25 cellular contexts compared by ENCODE assay signal in the genomic region with DNA sequence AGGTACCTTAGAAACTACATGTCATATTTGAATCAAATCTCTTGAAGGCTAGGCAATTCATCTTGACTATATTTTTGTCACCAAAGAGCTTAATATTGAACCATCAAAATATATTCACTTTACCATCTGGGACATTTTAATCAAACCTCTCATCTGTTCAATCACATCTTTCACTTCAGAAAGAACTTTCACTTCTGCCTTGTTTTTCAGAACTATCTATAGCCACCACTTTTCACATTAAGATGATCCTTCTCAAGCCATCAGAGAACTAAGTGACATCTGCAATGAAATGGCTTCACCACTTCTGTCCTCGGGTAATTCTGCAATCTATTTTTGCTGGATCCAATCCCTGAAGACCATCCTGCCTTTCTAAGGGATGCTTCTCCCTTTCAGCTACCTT. TPM values are rescaled to one million over a fixed set of nuclear protein-coding genes. Genes with fewer than 3 reads are reported as not detected.
DNase-seq lines count a peak whose midpoint lies in the region; ATAC-seq, FAIRE-seq and TF ChIP-seq lines count a peak whose summit lies in the region.
"Had no signal": no experiment of that assay in that cellular context is flagged by ENCODE, and none has a peak within 500 bp of the region (broad histone marks: within the 10 kb centered on the region; RNA-seq: fewer than 3 reads in every experiment).

No MANE protein-coding gene starts in this region.

- no peak overlapping the region for H3K4me3 Mint-ChIP-seq in activated naive CD4-positive, alpha-beta T cell treated with anti-CD3 and anti-CD28 coated beads, Interleukin-2, amount 50 U/mL, for 24 hours
- H3K4me3 Mint-ChIP-seq in stimulated activated naive B cell treated with anti-CD40 and anti-IgM and Interleukin-4, amounts not matched to agents 10 μg/mL and 1 μg/mL and 100 μg/mL, for 72 hours = no peak overlapping the region
- H3K4me3 Mint-ChIP-seq: CD14-positive monocyte; CD4-positive, alpha-beta memory T cell; IgD-negative memory B cell had no signal

- H3K27ac ChIP-seq in GM12878 (ENCODE audit: control insufficient read depth, insufficient read depth) (no peak overlapping the region), SK-N-SH (ENCODE audit: low read depth in 2 of 2, low read length in 1 of 2) (no peak overlapping the region), right cardiac atrium (ENCODE audit: low read length) (no peak overlapping the region)
- H3K27ac ChIP-seq: 22Rv1, A549, BLaER1, GM23248 had no signal

- TF ChIP-seq EP300 in GM12878 (IDR thresholded peaks at IDR 0.05; ENCODE audit: borderline replicate concordance in 1 of 2, control insufficient read depth in 1 of 2, low read depth in 2 of 2, low read length in 2 of 2) (no peak), SK-N-SH (IDR thresholded peaks at IDR 0.05; ENCODE audit: borderline replicate concordance in 1 of 2, low read depth in 1 of 2, low read length in 1 of 2) (no peak)

- H3K9ac ChIP-seq in GM12878 (ENCODE audit: control insufficient read depth, insufficient read depth, low read length) = no peak overlapping the region
- H3K9ac ChIP-seq in SK-N-SH = no peak overlapping the region
- H3K9ac ChIP-seq: BLaER1, GM23248 had no signal

- H3K36me3 ChIP-seq in GM12878 (ENCODE audit: control insufficient read depth in 2 of 2, insufficient read depth in 2 of 2, low read length in 1 of 2) (no peaks in the 10 kb centered on the region), SK-N-SH (replicated peaks in 1 of 2; ENCODE audit: control insufficient read depth in 1 of 2, insufficient read depth in 2 of 2, low read length in 1 of 2) (no peaks in the 10 kb centered on the region)
- H3K36me3 ChIP-seq: BLaER1 had no signal

- SMC1A ChIA-PET in GM12878 (lab: Charles Lee; ENCODE audit: uncharacterized antibody, unreplicated experiment) = no interaction called here

- POLR2A ChIA-PET in GM12878 (lab: Charles Lee) = no interaction called here
- POLR2A ChIA-PET in SK-N-SH (lab: Yijun Ruan, JAX) = interaction anchor here (0.6 kb wide), 1 partner anchor 12 kb away, joined by 6 read pairs; no protein-coding TSS in a partner anchor

- H3K27me3 ChIP-seq in GM12878 (replicated peaks in 1 of 2; ENCODE audit: control insufficient read depth in 2 of 2, insufficient read depth in 2 of 2, low read length in 1 of 2) = no peaks in the 10 kb centered on the region
- H3K27me3 ChIP-seq in SK-N-SH (ENCODE audit: insufficient read depth) = no peaks in the 10 kb centered on the region
- no peaks in the 10 kb centered on the region for H3K27me3 ChIP-seq in right cardiac atrium (ENCODE audit: control insufficient read depth, insufficient read depth)
- H3K27me3 ChIP-seq: BLaER1 had no signal

- H3F3A ChIP-seq in SK-N-SH (replicated peaks; ENCODE audit: insufficient read depth) = no peaks in the 10 kb centered on the region

- H3K27ac Mint-ChIP-seq in activated naive CD4-positive, alpha-beta T cell treated with anti-CD3 and anti-CD28 coated beads, Interleukin-2, amount 50 U/mL, for 24 hours = peak overlapping the region; percentile 23
- peak overlapping the region; percentile 43 for H3K27ac Mint-ChIP-seq in stimulated activated naive B cell treated with anti-CD40 and anti-IgM and Interleukin-4, amounts not matched to agents 10 μg/mL and 1 μg/mL and 100 μg/mL, for 72 hours
- H3K27ac Mint-ChIP-seq: CD14-positive monocyte; CD4-positive, alpha-beta memory T cell; IgD-negative memory B cell had no signal

- H3K4me2 ChIP-seq in GM12878 (ENCODE audit: control insufficient read depth, insufficient read depth) = peak overlapping the region; percentile 39; the same call in 1 of the 2 replicates
- H3K4me2 ChIP-seq in SK-N-SH = no peak overlapping the region
- H3K4me2 ChIP-seq: A549, BLaER1 had no signal

- RAD21 ChIA-PET in GM12878 (lab: Charles Lee; ENCODE audit: unreplicated experiment) = no interaction called here

- TF ChIP-seq RAD21 in GM12878 (IDR thresholded peaks at IDR 0.05; ENCODE audit: insufficient read depth, low read depth, low read length) (no peak), SK-N-SH (IDR thresholded peaks at IDR 0.05; ENCODE audit: low read length) (no peak)

- H3K4me3 ChIP-seq in GM12878 (no peak overlapping the region), SK-N-SH (ENCODE audit: low read depth in 2 of 2, low read length in 1 of 2) (no peak overlapping the region), right cardiac atrium (ENCODE audit: low read length) (no peak overlapping the region)
- H3K4me3 ChIP-seq: A549, BLaER1, GM23248 had no signal

- FAIRE-seq in GM12878 (lab: Jason Lieb, UNC) = no peak
- FAIRE-seq: A549, GM19239, H54, HepG2 had no signal

- H4K20me1 ChIP-seq in GM12878 (ENCODE audit: control insufficient read depth, insufficient read depth) (no peaks in the 10 kb centered on the region), SK-N-SH (ENCODE audit: insufficient read depth) (no peaks in the 10 kb centered on the region)
- H4K20me1 ChIP-seq: BLaER1 had no signal

- H3K4me1 Mint-ChIP-seq in activated naive CD4-positive, alpha-beta T cell treated with anti-CD3 and anti-CD28 coated beads, Interleukin-2, amount 50 U/mL, for 24 hours = no peaks in the 10 kb centered on the region
- peaks cover 5 to 9% of the 10 kb centered on the region in 2 donors for H3K4me1 Mint-ChIP-seq in stimulated activated naive B cell treated with anti-CD40 and anti-IgM and Interleukin-4, amounts not matched to agents 10 μg/mL and 1 μg/mL and 100 μg/mL, for 72 hours
- H3K4me1 Mint-ChIP-seq: CD4-positive, alpha-beta memory T cell had no signal

- ATAC-seq in GM12878 (no peak), HG03095 (IDR thresholded peaks at IDR 0.05; ENCODE audit: unreplicated experiment) (no peak), right cardiac atrium (no peak)
- ATAC-seq in stimulated activated naive B cell treated with anti-CD40 and anti-IgM and Interleukin-4, amounts not matched to agents 10 μg/mL and 1 μg/mL and 100 μg/mL, for 72 hours (replicated peaks) = peak in 1 of 2 donors; percentile 41
- ATAC-seq: A549, HepG2 had no signal

- CTCF ChIA-PET in GM12878 (lab: Yijun Ruan, JAX) (no interaction called here), SK-N-SH (lab: Yijun Ruan, JAX) (interaction anchor here (1.3 kb wide), 1 partner anchor 10 kb away, joined by 3 read pairs; no protein-coding TSS in a partner anchor)

- H3K79me2 ChIP-seq in GM12878 (ENCODE audit: control insufficient read depth, insufficient read depth, low read length) (no peaks in the 10 kb centered on the region), SK-N-SH (ENCODE audit: insufficient read depth) (no peaks in the 10 kb centered on the region)

- no peaks in the 10 kb centered on the region for H3K9me3 Mint-ChIP-seq in activated naive CD4-positive, alpha-beta T cell treated with anti-CD3 and anti-CD28 coated beads, Interleukin-2, amount 50 U/mL, for 24 hours
- no peaks in the 10 kb centered on the region for H3K9me3 Mint-ChIP-seq in stimulated activated naive B cell treated with anti-CD40 and anti-IgM and Interleukin-4, amounts not matched to agents 10 μg/mL and 1 μg/mL and 100 μg/mL, for 72 hours
- H3K9me3 Mint-ChIP-seq: CD4-positive, alpha-beta memory T cell; IgD-negative memory B cell had no signal

- no peak for TF ChIP-seq POLR2A in GM12878 (IDR thresholded peaks at IDR 0.05; ENCODE audit: low read depth, low read length)

- H3K9me3 ChIP-seq in GM12878 (replicated peaks; ENCODE audit: control insufficient read depth, insufficient read depth, low read length) (no peaks in the 10 kb centered on the region), SK-N-SH (no peaks in the 10 kb centered on the region), right cardiac atrium (ENCODE audit: control insufficient read depth, low read length) (no peaks in the 10 kb centered on the region)
- H3K9me3 ChIP-seq: A549, BLaER1 had no signal

- H2AFZ ChIP-seq in GM12878 (ENCODE audit: control insufficient read depth, low read depth, low read length) = peak overlapping the region; percentile 18; the same call in 1 of the 2 replicates
- no peak overlapping the region for H2AFZ ChIP-seq in SK-N-SH (ENCODE audit: low read depth)
- H2AFZ ChIP-seq: GM23248 had no signal

- no TSS peak for BruUV-seq in GM12878 (replicated peaks; lab: Mats Ljungman, UMichigan)

- 0% methylated on average over 1 of the region's 1 CpG for WGBS in GM12878 (ENCODE audit: insufficient coverage, insufficient replicate concordance, low lambda C conversion rate, missing lambda C conversion rate)
- 60% methylated on average over 1 of the region's 1 CpG for WGBS in SK-N-SH (ENCODE audit: low lambda C conversion rate)
- 86% methylated on average over 1 of the region's 1 CpG for WGBS in right cardiac atrium

- in situ Hi-C loops in GM12878 (cut with MboI) = no loop called here

- no peak for DNase-seq in activated naive CD4-positive, alpha-beta T cell (lab: John Stamatoyannopoulos, UW)
- DNase-seq in NAMALWA (ENCODE audit: low spot score) = peak; percentile 34
- DNase-seq in GM12878 (ENCODE audit: low read depth, low spot score) = no peak
- DNase-seq in stimulated activated naive B cell treated with anti-CD40 and anti-IgM and Interleukin-4, amounts not matched to agents 10 μg/mL and 1 μg/mL and 100 μg/mL, for 72 hours = no peak
- no peak for DNase-seq in SK-N-SH
- no peak for DNase-seq in right cardiac atrium
- DNase-seq: AML-193; CD4-positive, alpha-beta memory T cell; DMS153; DMS79 treated with DMSO at 0.1 percent for 48 hours; EL; GM23248; HCEC 1CT; KG1 had no signal

- intact Hi-C loops in GM12878 (cut with micrococcal nuclease; ENCODE audit: unreplicated experiment) = no loop called here
- intact Hi-C loops in right cardiac atrium (cut with DNase I) = no loop called here

- H3K27me3 Mint-ChIP-seq in activated naive CD4-positive, alpha-beta T cell treated with anti-CD3 and anti-CD28 coated beads, Interleukin-2, amount 50 U/mL, for 24 hours = no peaks in the 10 kb centered on the region
- no peaks in the 10 kb centered on the region for H3K27me3 Mint-ChIP-seq in stimulated activated naive B cell treated with anti-CD40 and anti-IgM and Interleukin-4, amounts not matched to agents 10 μg/mL and 1 μg/mL and 100 μg/mL, for 72 hours
- H3K27me3 Mint-ChIP-seq: IgD-negative memory B cell had no signal

- TF ChIP-seq CTCF in GM12878 (IDR thresholded peaks at IDR 0.05 in 2 of 3, conservative IDR thresholded peaks at IDR 0.05 in 1 of 3; ENCODE audit: control insufficient read depth in 2 of 3, extremely low read depth in 1 of 3, insufficient read depth in 1 of 3, low read depth in 3 of 3, low read length in 3 of 3) (no peak), SK-N-SH (IDR thresholded peaks at IDR 0.05) (no peak)

- H3K9me2 ChIP-seq in SK-N-SH = no peaks in the 10 kb centered on the region

- H3K36me3 Mint-ChIP-seq in activated naive CD4-positive, alpha-beta T cell treated with anti-CD3 and anti-CD28 coated beads, Interleukin-2, amount 50 U/mL, for 24 hours = no peaks in the 10 kb centered on the region
- no peaks in the 10 kb centered on the region for H3K36me3 Mint-ChIP-seq in stimulated activated naive B cell treated with anti-CD40 and anti-IgM and Interleukin-4, amounts not matched to agents 10 μg/mL and 1 μg/mL and 100 μg/mL, for 72 hours
- H3K36me3 Mint-ChIP-seq: CD14-positive monocyte; CD4-positive, alpha-beta memory T cell; IgD-negative memory B cell had no signal

- peaks cover 4% of the 10 kb centered on the region; the same call in 1 of the 2 replicates for H3K4me1 ChIP-seq in GM12878 (ENCODE audit: control insufficient read depth, insufficient read depth, low read length)
- no peaks in the 10 kb centered on the region for H3K4me1 ChIP-seq in SK-N-SH (ENCODE audit: control insufficient read depth in 1 of 2, insufficient read depth in 2 of 2, low read depth in 1 of 2, low read length in 1 of 2)
- no peaks in the 10 kb centered on the region for H3K4me1 ChIP-seq in right cardiac atrium (ENCODE audit: control insufficient read depth, insufficient read depth, low read length)
- H3K4me1 ChIP-seq: A549, BLaER1 had no signal

RNA-seq across cellular contexts. Expression of a gene that starts 57.8 kb away (rescaled TPM):
- not detected in 2 replicates for total RNA-seq in GM12878 (2013; cell fraction: nucleolus; rRNA removed)
- not detected in 2 replicates for total RNA-seq in GM12878 (2014; rRNA removed)
- not detected in 2 replicates for total RNA-seq in GM12878 (2014; rRNA removed; fragmentation: Illumina TruSeq; extraction: Trizol)
- not detected in 2 replicates for total RNA-seq in GM12878 (2021)
- polyA plus RNA-seq in GM12878 (2011; ENCODE audit: low read depth) = not detected
- polyA plus RNA-seq in GM12878 (2011; rRNA removed) = not detected in 2 replicates
- not detected in 2 replicates for polyA plus RNA-seq in GM12878 (2011; cell fraction: cytosol; rRNA removed)
- polyA plus RNA-seq in GM12878 (2011; cell fraction: nucleus; rRNA removed) = not detected in 2 replicates
- polyA plus RNA-seq in GM12878 (2012) = not detected in 2 replicates
- not detected in 2 replicates for polyA plus RNA-seq in GM12878 (2014; fragmentation: Illumina TruSeq; extraction: Trizol)
- polyA plus RNA-seq in GM12878 (2014; fragmentation: Nextera tagmentation; extraction: Ambion mirVana) = not detected
- polyA plus RNA-seq in GM12878 (2014; rRNA removed) = not detected in 2 replicates
- not detected for polyA plus RNA-seq in GM12878 (2016; fragmentation: Nextera tagmentation; extraction: Ambion mirVana)
- polyA minus RNA-seq in GM12878 (2011; rRNA and poly(A)+ RNA removed) = not detected in 2 replicates
- not detected in 2 replicates for polyA minus RNA-seq in GM12878 (2011; cell fraction: cytosol; rRNA and poly(A)+ RNA removed)
- not detected in 2 replicates for polyA minus RNA-seq in GM12878 (2011; cell fraction: nucleus; rRNA and poly(A)+ RNA removed)
- not detected in 2 replicates for polyA plus RNA-seq in SK-N-SH (2012; rRNA removed)
- not detected in 2 replicates for polyA plus RNA-seq in SK-N-SH (2012; cell fraction: cytosol; rRNA removed)
- not detected in 2 replicates for polyA plus RNA-seq in SK-N-SH (2012; cell fraction: nucleus; rRNA removed)
- total RNA-seq in right cardiac atrium = not detected
- polyA plus RNA-seq in right cardiac atrium = not detected
- total RNA-seq: CD4-positive, alpha-beta memory T cell; G401; GM23248; HepG2 had no signal
- polyA plus RNA-seq: A549; CD14-positive monocyte; CD4-positive, alpha-beta memory T cell; GM23248; HepG2; IgD-negative memory B cell had no signal
